ENCODE assay signal across 25 cellular contexts in genomic region chr6:17360564-17360963, GRCh38. TPM values are rescaled to one million over a fixed set of nuclear protein-coding genes. Genes with fewer than 3 reads are reported as not detected.
"Had no signal": no experiment of that assay in that cellular context is flagged by ENCODE, and none has a peak within 500 bp of the region (broad histone marks: within the 10 kb centered on the region; RNA-seq: fewer than 3 reads in every experiment).

No MANE protein-coding gene starts in this region.

- H3K9me3 Mint-ChIP-seq: activated naive CD4-positive, alpha-beta T cell treated with anti-CD3 and anti-CD28 coated beads, Interleukin-2, amount 50 U/mL, for 24 hours; activated T-cell treated with anti-CD3 and anti-CD28 coated beads, Interleukin-2, amount 50 U/mL, for 24 hours; activated T-helper 1 cell treated with anti-CD3 and anti-CD28 coated beads, Interleukin-12 subunit alpha, Interleukin-12 subunit beta, Interleukin-2, Interleukin-4 antibody, amounts not matched to agents 30 ng/mL and 10 ng/mL and 1 ng/mL, durations not matched to agents 14 hours and 24 hours and 36 hours had no signal

- H3K27ac Mint-ChIP-seq: activated CD4-positive, alpha-beta T cell treated with anti-CD3 and anti-CD28 coated beads for 36 hours; activated CD8-positive, alpha-beta T cell treated with anti-CD3 and anti-CD28 coated beads, Interleukin-2, amount 10 ng/mL, durations not matched to agents 7 days and 5 days; activated naive CD4-positive, alpha-beta T cell treated with anti-CD3 and anti-CD28 coated beads, Interleukin-2, amount 50 U/mL, for 24 hours; activated T-cell treated with anti-CD3 and anti-CD28 coated beads, Interleukin-2, amount 50 U/mL, for 24 hours; activated T-helper 1 cell treated with anti-CD3 and anti-CD28 coated beads, Interleukin-12 subunit alpha, Interleukin-12 subunit beta, Interleukin-2, Interleukin-4 antibody, amounts not matched to agents 30 ng/mL and 10 ng/mL and 1 ng/mL, durations not matched to agents 14 hours and 24 hours and 36 hours had no signal

- H3K36me3 ChIP-seq: Peyer's patch, SJCRH30, WERI-Rb-1 had no signal

- H3K9me3 ChIP-seq: Peyer's patch, SJCRH30, SK-N-SH had no signal

- H3K36me3 Mint-ChIP-seq: activated naive CD4-positive, alpha-beta T cell treated with anti-CD3 and anti-CD28 coated beads, Interleukin-2, amount 50 U/mL, for 24 hours had no signal

- H3K27me3 Mint-ChIP-seq: activated CD4-positive, alpha-beta T cell treated with anti-CD3 and anti-CD28 coated beads for 36 hours; activated naive CD4-positive, alpha-beta T cell treated with anti-CD3 and anti-CD28 coated beads, Interleukin-2, amount 50 U/mL, for 24 hours had no signal

- H3K9ac ChIP-seq: SK-N-SH had no signal

- H3K4me3 Mint-ChIP-seq: activated CD4-positive, alpha-beta T cell treated with anti-CD3 and anti-CD28 coated beads for 36 hours; activated CD8-positive, alpha-beta T cell treated with anti-CD3 and anti-CD28 coated beads, Interleukin-2, amount 10 ng/mL, durations not matched to agents 7 days and 5 days; activated naive CD4-positive, alpha-beta T cell treated with anti-CD3 and anti-CD28 coated beads, Interleukin-2, amount 50 U/mL, for 24 hours; activated T-cell treated with anti-CD3 and anti-CD28 coated beads, Interleukin-2, amount 50 U/mL, for 24 hours; activated T-helper 1 cell treated with anti-CD3 and anti-CD28 coated beads, Interleukin-12 subunit alpha, Interleukin-12 subunit beta, Interleukin-2, Interleukin-4 antibody, amounts not matched to agents 30 ng/mL and 10 ng/mL and 1 ng/mL, durations not matched to agents 14 hours and 24 hours and 36 hours had no signal

- H3K4me3 ChIP-seq: Peyer's patch, SJCRH30 had no signal

- ATAC-seq: activated CD4-positive, alpha-beta T cell treated with anti-CD3 and anti-CD28 coated beads for 36 hours; activated CD8-positive, alpha-beta T cell treated with anti-CD3 and anti-CD28 coated beads, Interleukin-2, amount 10 ng/mL, durations not matched to agents 7 days and 5 days had no signal

- H3K4me2 ChIP-seq: SK-N-SH had no signal

- H3K27ac ChIP-seq: Peyer's patch, RWPE1, SJCRH30, WERI-Rb-1 had no signal

- H3K27me3 ChIP-seq: Peyer's patch, SJCRH30 had no signal

- DNase-seq: activated CD4-positive, alpha-beta T cell treated with anti-CD3 and anti-CD28 coated beads for 36 hours; activated CD8-positive, alpha-beta T cell treated with anti-CD3 and anti-CD28 coated beads, Interleukin-2, amount 10 ng/mL, durations not matched to agents 7 days and 5 days; activated effector memory CD4-positive, alpha-beta T cell treated with Interleukin-2 at 50 U/mL for 16 hours; activated naive CD4-positive, alpha-beta T cell; activated T-cell treated with anti-CD3 and anti-CD28 coated beads, Interleukin-2, amount 50 U/mL, for 24 hours; amygdala; KG1; NCI-H1092; NCI-H1417 treated with DMSO at 0.1 percent for 48 hours; NCI-H1694; NCI-H2029; NCI-H2107; NCI-H2171 treated with DMSO at 0.1 percent for 48 hours; NCI-H226; NCI-H526; Peyer's patch; Right ventricle myocardium superior; SJCRH30; SK-N-SH; T-helper 1 cell; WERI-Rb-1 had no signal

- H3K4me1 Mint-ChIP-seq: activated CD4-positive, alpha-beta T cell treated with anti-CD3 and anti-CD28 coated beads for 36 hours; activated naive CD4-positive, alpha-beta T cell treated with anti-CD3 and anti-CD28 coated beads, Interleukin-2, amount 50 U/mL, for 24 hours had no signal

- H3K4me1 ChIP-seq: Peyer's patch, SJCRH30 had no signal

RNA-seq across cellular contexts. Expression of gene CAP2, which starts 32.8 kb away (rescaled TPM):
- total RNA-seq: activated CD4-positive, alpha-beta T cell treated with anti-CD3 and anti-CD28 coated beads for 36 hours; activated CD8-positive, alpha-beta T cell treated with anti-CD3 and anti-CD28 coated beads, Interleukin-2, amount 10 ng/mL, durations not matched to agents 7 days and 5 days; activated T-helper 1 cell treated with anti-CD3 and anti-CD28 coated beads, Interleukin-12 subunit alpha, Interleukin-12 subunit beta, Interleukin-2, Interleukin-4 antibody, amounts not matched to agents 30 ng/mL and 10 ng/mL and 1 ng/mL, durations not matched to agents 14 hours and 24 hours and 36 hours; T-helper 2 cell treated with Interferon-gamma antibody and Interleukin-4, amounts not matched to agents 100 ng/mL and 5 ng/mL, for 36 hours had no signal
